Comparison of ENCODE assay signal across 29 cellular contexts in genomic region chr13:43300817-43301216, GRCh38.
DNase-seq lines count a peak whose midpoint lies in the region; ATAC-seq and TF ChIP-seq lines count a peak whose summit lies in the region.
"Had no signal": no experiment of that assay in that cellular context is flagged by ENCODE, and none has a peak within 500 bp of the region (broad histone marks: within the 10 kb centered on the region; RNA-seq: fewer than 3 reads in every experiment).

No MANE protein-coding gene starts in this region.

- DNase-seq in AG09319 (ENCODE audit: extremely low read depth, low read depth) (peak; percentile 72), HT1080 (ENCODE audit: low read depth) (peak; percentile 12), dermis blood vessel endothelial cell (peak; percentile 10), mucosa of descending colon (no peak), NCI-H2107 (lab: John Stamatoyannopoulos, UW) (no peak), anterior cingulate cortex (lab: John Stamatoyannopoulos, UW) (no peak), H4 (ENCODE audit: low spot score) (no peak)
- DNase-seq: ACHN; activated CD4-positive, alpha-beta T cell treated with anti-CD3 and anti-CD28 coated beads for 4 hours; activated naive CD4-positive, alpha-beta T cell treated with anti-CD3 and anti-CD28 coated beads, Interleukin-2, amount 50 U/mL, for 16 hours; activated T-cell treated with anti-CD3 and anti-CD28 coated beads, Interleukin-2, amount 50 U/mL, for 72 hours; CD4-positive, alpha-beta T cell; effector CD8-positive, alpha-beta T cell; GDM1; HFFc6; immature natural killer cell; Karpas-422; NCI-H1048; NCI-H1930; PC-9; SIG-M5; stimulated activated CD4-positive, alpha-beta T cell treated with anti-CD3 and anti-CD28 coated beads, Interleukin-2, amount 100 ng/mL, for 24 hours; T-helper 17 cell; uterus had no signal

- no peaks in the 10 kb centered on the region for H3K4me1 ChIP-seq in mucosa of descending colon (ENCODE audit: low read depth)
- H3K4me1 ChIP-seq: suprapubic skin, uterus had no signal

- TF ChIP-seq CTCF in AG09319 (IDR thresholded peaks at IDR 0.05; ENCODE audit: low read depth, low read length) (no peak), mucosa of descending colon (IDR thresholded peaks at IDR 0.05) (no peak)

- intact Hi-C loops in mucosa of descending colon (cut with DNase I, micrococcal nuclease): no loop called here

- H3K4me3 ChIP-seq in mucosa of descending colon: no peak overlapping the region
- H3K4me3 ChIP-seq: esophagus muscularis mucosa, PC-9, suprapubic skin, uterus had no signal

- no peaks in the 10 kb centered on the region for H3K9me3 ChIP-seq in mucosa of descending colon
- H3K9me3 ChIP-seq: esophagus muscularis mucosa, suprapubic skin, uterus had no signal

- ATAC-seq in mucosa of descending colon: peak; percentile 33
- no peak for ATAC-seq in HG02840 (IDR thresholded peaks at IDR 0.05; ENCODE audit: low FRiP score, unreplicated experiment)
- ATAC-seq: activated T-cell treated with anti-CD3 and anti-CD28 coated beads, Interleukin-2, amount 50 U/mL, for 72 hours; left lobe of liver; stimulated activated memory B cell treated with anti-CD40 and anti-IgM and Interleukin-4, amounts not matched to agents 10 μg/mL and 1 μg/mL and 100 μg/mL, for 72 hours; T-helper 17 cell had no signal

- H3K36me3 ChIP-seq in mucosa of descending colon (ENCODE audit: low read depth): no peaks in the 10 kb centered on the region
- H3K36me3 ChIP-seq: esophagus muscularis mucosa, suprapubic skin, uterus had no signal

Comparison
In these comparisons a context has a peak if more than half of its experiments do, and no peak if none do; other contexts are left out.
1. DNase-seq: peak in AG09319 (single experiment), HT1080 (single experiment) and dermis blood vessel endothelial cell (single experiment); none in mucosa of descending colon (0 of 3), NCI-H2107 (single experiment), anterior cingulate cortex (0 of 58) and H4 (single experiment).